Comparison of ENCODE assay signal across 27 cellular contexts in genomic region chr9:116520218-116520617, GRCh38.
"Had no signal": no experiment of that assay in that cellular context is flagged by ENCODE, and none has a peak within 500 bp of the region (broad histone marks: within the 10 kb centered on the region; RNA-seq: fewer than 3 reads in every experiment).

No MANE protein-coding gene starts in this region.

- H3K9me3 ChIP-seq: colonic mucosa, gastrocnemius medialis had no signal

- FAIRE-seq: endometrium, endothelial cell of umbilical vein had no signal

- DNase-seq: colonic mucosa; cortex of kidney; dermis blood vessel endothelial cell; dorsolateral prefrontal cortex; effector CD4-positive, alpha-beta T cell; effector CD8-positive, alpha-beta T cell; effector memory CD4-positive, alpha-beta T cell; effector memory CD8-positive, alpha-beta T cell; endodermal cell; erythroblast; esophagus squamous epithelium; foreskin fibroblast; foreskin keratinocyte; foreskin melanocyte; gastrocnemius medialis; glutamatergic neuron; head of caudate nucleus; heart left ventricle; heart right ventricle had no signal

- H3K79me2 ChIP-seq: hepatocyte had no signal

- H3K27me3 ChIP-seq: colonic mucosa, dorsolateral prefrontal cortex, esophagus muscularis mucosa, esophagus squamous epithelium, gastrocnemius medialis, gastroesophageal sphincter, heart left ventricle, heart right ventricle, hepatocyte had no signal

- H3K4me3 ChIP-seq: colonic mucosa, coronary artery, dorsolateral prefrontal cortex, esophagus muscularis mucosa, esophagus squamous epithelium, gastrocnemius medialis, gastroesophageal sphincter, heart left ventricle, heart right ventricle, hepatocyte had no signal

- H3K27ac ChIP-seq: colonic mucosa, coronary artery, dorsolateral prefrontal cortex, epithelial cell of prostate, esophagus muscularis mucosa, esophagus squamous epithelium, foreskin keratinocyte, gastrocnemius medialis, gastroesophageal sphincter, heart left ventricle, heart right ventricle, hepatocyte had no signal

- H3K36me3 ChIP-seq: colonic mucosa, esophagus muscularis mucosa, esophagus squamous epithelium, gastrocnemius medialis, gastroesophageal sphincter, heart left ventricle, heart right ventricle had no signal

- H3K4me1 ChIP-seq: colonic mucosa, esophagus muscularis mucosa, esophagus squamous epithelium, foreskin keratinocyte, gastroesophageal sphincter, heart left ventricle, heart right ventricle had no signal

- H3K4me2 ChIP-seq: hepatocyte had no signal

- H2AFZ ChIP-seq: hepatocyte had no signal

- ATAC-seq: effector memory CD8-positive, alpha-beta T cell; esophagus mucosa; foreskin keratinocyte; gastrocnemius medialis; gastroesophageal sphincter; heart left ventricle; heart right ventricle had no signal
